15 cellular contexts compared by ENCODE assay signal in genomic region chr3:39284457-39284881, GRCh38. TPM values are rescaled to one million over a fixed set of nuclear protein-coding genes. Genes with fewer than 3 reads are reported as not detected.
DNase-seq lines count a peak whose midpoint lies in the region; ATAC-seq and TF ChIP-seq lines count a peak whose summit lies in the region.
"Had no signal": no experiment of that assay in that cellular context is flagged by ENCODE, and none has a peak within 500 bp of the region (broad histone marks: within the 10 kb centered on the region; RNA-seq: fewer than 3 reads in every experiment).

No MANE protein-coding gene starts in this region.

- no peaks in the 10 kb centered on the region for H3K79me2 ChIP-seq in OCI-LY7 (ENCODE audit: insufficient read depth, low read depth, low read length)

- no TSS peak for BruUV-seq in OCI-LY7 (replicated peaks; lab: Mats Ljungman, UMichigan)

- H3K27ac ChIP-seq in OCI-LY7 (ENCODE audit: low read depth, low read length, poor library complexity, severe bottlenecking) (no peak overlapping the region), gastroesophageal sphincter (no peak overlapping the region)
- H3K27ac ChIP-seq: upper lobe of right lung had no signal

- peak overlapping the region; percentile 28 for H3K27ac Mint-ChIP-seq in T-helper 2 cell treated with Interferon-gamma antibody and Interleukin-4, amounts not matched to agents 5 μg/mL and 100 μg/mL, for 36 hours
- H3K27ac Mint-ChIP-seq in central memory CD8-positive, alpha-beta T cell (ENCODE audit: low read depth) = peak overlapping the region; percentile 75
- peak overlapping the region; percentile 1 for H3K27ac Mint-ChIP-seq in osteocyte (ENCODE audit: unreplicated experiment)

- CTCF ChIA-PET in OCI-LY7 (lab: Charles Lee; ENCODE audit: unreplicated experiment) = interaction anchor here (0.7 kb wide), 1 partner anchor 92 kb away, joined by 5 read pairs; the partner anchor contains the start of gene XIRP1

- no peaks in the 10 kb centered on the region for H3K36me3 ChIP-seq in OCI-LY7 (ENCODE audit: insufficient read depth, low read length)
- no peaks in the 10 kb centered on the region for H3K36me3 ChIP-seq in gastroesophageal sphincter
- H3K36me3 ChIP-seq: upper lobe of right lung had no signal

- H3K36me3 Mint-ChIP-seq in T-helper 2 cell treated with Interferon-gamma antibody and Interleukin-4, amounts not matched to agents 5 μg/mL and 100 μg/mL, for 36 hours (ENCODE audit: low read depth) = no peaks in the 10 kb centered on the region
- peaks cover 2% of the 10 kb centered on the region for H3K36me3 Mint-ChIP-seq in central memory CD8-positive, alpha-beta T cell (ENCODE audit: insufficient read depth)
- H3K36me3 Mint-ChIP-seq in osteocyte (ENCODE audit: unreplicated experiment) = no peaks in the 10 kb centered on the region

- POLR2A ChIA-PET in OCI-LY7 (lab: Charles Lee) = interaction anchor here (0.7 to 1.0 kb wide), 2 partner anchors 40 to 93 kb away, joined by 3 read pairs; no protein-coding TSS in a partner anchor

- peak overlapping the region; percentile 66 for H2AFZ ChIP-seq in OCI-LY7 (ENCODE audit: low read length)

- TF ChIP-seq EP300 in gastroesophageal sphincter (IDR thresholded peaks at IDR 0.05) = no peak

- 62 to 70% methylated on average over 5 of the region's 5 CpGs for WGBS in gastroesophageal sphincter (ENCODE audit: low coverage in 1 of 2), 2 donors

- no peaks in the 10 kb centered on the region for H4K20me1 ChIP-seq in OCI-LY7 (ENCODE audit: insufficient read depth, low read length)

- no peaks in the 10 kb centered on the region for H3K9me3 Mint-ChIP-seq in T-helper 2 cell treated with Interferon-gamma antibody and Interleukin-4, amounts not matched to agents 5 μg/mL and 100 μg/mL, for 36 hours
- H3K9me3 Mint-ChIP-seq in central memory CD8-positive, alpha-beta T cell = no peaks in the 10 kb centered on the region
- H3K9me3 Mint-ChIP-seq in osteocyte (ENCODE audit: unreplicated experiment) = no peaks in the 10 kb centered on the region

- TF ChIP-seq CTCF in OCI-LY7 (conservative IDR thresholded peaks at IDR 0.05; ENCODE audit: low read length) = no peak
- TF ChIP-seq CTCF in osteocyte (IDR thresholded peaks at IDR 0.05) = no peak
- TF ChIP-seq CTCF in gastroesophageal sphincter (IDR thresholded peaks at IDR 0.05) = no peak

- no peaks in the 10 kb centered on the region for H3K27me3 Mint-ChIP-seq in T-helper 2 cell treated with Interferon-gamma antibody and Interleukin-4, amounts not matched to agents 5 μg/mL and 100 μg/mL, for 36 hours (ENCODE audit: low read depth)
- no peaks in the 10 kb centered on the region for H3K27me3 Mint-ChIP-seq in central memory CD8-positive, alpha-beta T cell
- H3K27me3 Mint-ChIP-seq in osteocyte (ENCODE audit: unreplicated experiment) = peaks cover 5% of the 10 kb centered on the region

- no peaks in the 10 kb centered on the region for H3K9me3 ChIP-seq in OCI-LY7 (ENCODE audit: low read length)
- no peaks in the 10 kb centered on the region for H3K9me3 ChIP-seq in gastroesophageal sphincter
- H3K9me3 ChIP-seq: upper lobe of right lung had no signal

- no peaks in the 10 kb centered on the region for H3K9me2 ChIP-seq in OCI-LY7 (ENCODE audit: insufficient read depth, low read length)

- no peak for DNase-seq in T-helper 2 cell treated with Interferon-gamma antibody and Interleukin-4, amounts not matched to agents 5 μg/mL and 100 μg/mL, for 36 hours (ENCODE audit: low spot score)
- DNase-seq in T-helper 2 cell (no peak), OCI-LY7 (ENCODE audit: low spot score) (no peak), osteocyte (ENCODE audit: extremely low spot score, unreplicated experiment) (no peak), HCEC 1CT (no peak)
- no peak for DNase-seq in central memory CD8-positive, alpha-beta T cell (ENCODE audit: low spot score in 2 of 2)
- DNase-seq: activated CD4-positive, alpha-beta T cell treated with anti-CD3 and anti-CD28 coated beads for 1 hour; activated effector memory CD4-positive, alpha-beta T cell treated with Interleukin-2 at 50 U/mL for 16 hours; NCI-H1694; NCI-H524 treated with DMSO at 0.1 percent for 48 hours; occipital lobe; upper lobe of right lung had no signal

- H3K4me2 ChIP-seq in OCI-LY7 (ENCODE audit: low read length) = peak overlapping the region; percentile 25; the same call in 1 of the 2 replicates

- no peak overlapping the region for H3K4me3 ChIP-seq in OCI-LY7 (ENCODE audit: low read depth, low read length, poor library complexity, severe bottlenecking)
- no peak overlapping the region for H3K4me3 ChIP-seq in gastroesophageal sphincter
- H3K4me3 ChIP-seq: upper lobe of right lung had no signal

- no peaks in the 10 kb centered on the region for H3K27me3 ChIP-seq in gastroesophageal sphincter
- H3K27me3 ChIP-seq: upper lobe of right lung had no signal

- H3K4me1 ChIP-seq in OCI-LY7 (ENCODE audit: insufficient read depth, low read length, poor library complexity, severe bottlenecking) (peaks cover 58% of the 10 kb centered on the region), gastroesophageal sphincter (no peaks in the 10 kb centered on the region)
- H3K4me1 ChIP-seq: upper lobe of right lung had no signal

- no peak for TF ChIP-seq POLR2A in gastroesophageal sphincter (IDR thresholded peaks at IDR 0.05)

- ATAC-seq in central memory CD8-positive, alpha-beta T cell (replicated peaks; ENCODE audit: extremely low read depth, poor library complexity, severe bottlenecking) = no peak
- ATAC-seq in HG02870 (IDR thresholded peaks at IDR 0.05; ENCODE audit: unreplicated experiment) (no peak), gastroesophageal sphincter (no peak)
- ATAC-seq: upper lobe of right lung had no signal

- no peak overlapping the region for H3K4me3 Mint-ChIP-seq in T-helper 2 cell treated with Interferon-gamma antibody and Interleukin-4, amounts not matched to agents 5 μg/mL and 100 μg/mL, for 36 hours
- H3K4me3 Mint-ChIP-seq in central memory CD8-positive, alpha-beta T cell = no peak overlapping the region
- peak overlapping the region; percentile 18 for H3K4me3 Mint-ChIP-seq in osteocyte (ENCODE audit: unreplicated experiment)

- peaks cover 31% of the 10 kb centered on the region for H3K4me1 Mint-ChIP-seq in T-helper 2 cell treated with Interferon-gamma antibody and Interleukin-4, amounts not matched to agents 5 μg/mL and 100 μg/mL, for 36 hours (ENCODE audit: low read depth)
- peaks cover 54% of the 10 kb centered on the region for H3K4me1 Mint-ChIP-seq in central memory CD8-positive, alpha-beta T cell
- H3K4me1 Mint-ChIP-seq in osteocyte (ENCODE audit: unreplicated experiment) = peaks cover 4% of the 10 kb centered on the region

- intact Hi-C loops in OCI-LY7 (cut with micrococcal nuclease; ENCODE audit: unreplicated experiment) = no loop called here

RNA-seq across cellular contexts. Expression of gene CX3CR1, which starts 4.6 kb away (rescaled TPM):
- not detected in 2 replicates for total RNA-seq in OCI-LY7 (2014; rRNA removed; shearing (Covaris generic))
- total RNA-seq in OCI-LY7 (2022) (0.13 TPM in 1 of 2 replicates, not detected in the other), osteocyte (not detected in 2 replicates), gastroesophageal sphincter (under 1 TPM; 0.31 to 0.94 (median 0.66) TPM)

RNA-seq across cellular contexts. Expression of gene CCR8, which starts 45.0 kb away (rescaled TPM):
- total RNA-seq in OCI-LY7 (2014; rRNA removed; shearing (Covaris generic)) = not detected in 2 replicates
- total RNA-seq in OCI-LY7 (2022) (not detected in 2 replicates), osteocyte (not detected in 2 replicates), gastroesophageal sphincter (not detected)
- total RNA-seq: cardiac septum, occipital lobe, upper lobe of right lung had no signal

Comparison
In these comparisons a context has a peak if more than half of its experiments do, and no peak if none do; other contexts are left out.
1. H3K27ac Mint-ChIP-seq: peak in every context shown above with its lines; median percentile 75 in central memory CD8-positive, alpha-beta T cell; 28 in T-helper 2 cell treated with Interferon-gamma antibody and Interleukin-4, amounts not matched to agents 5 μg/mL and 100 μg/mL, for 36 hours; 1 in osteocyte.